Comparison of ENCODE assay signal across 18 cellular contexts in the genomic region with DNA sequence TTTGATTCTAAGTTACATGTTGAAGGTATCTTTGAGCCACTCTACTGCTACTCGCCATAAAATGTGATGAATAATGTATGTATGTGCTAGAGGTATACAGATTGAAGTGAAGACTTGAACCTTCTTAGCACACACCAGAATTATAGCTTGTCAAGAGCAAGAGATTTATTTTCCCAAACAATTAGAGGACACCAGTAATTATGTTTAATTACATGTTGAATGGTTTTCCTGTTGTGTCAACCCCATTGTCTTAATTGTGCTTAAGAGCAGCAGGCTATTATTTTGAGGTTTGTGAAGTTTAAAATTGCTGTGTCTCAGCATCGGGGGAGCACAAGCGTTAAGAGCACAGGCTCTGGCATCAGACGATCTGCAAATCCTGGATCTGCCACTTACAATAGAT. TPM values are rescaled to one million over a fixed set of nuclear protein-coding genes. Genes with fewer than 3 reads are reported as not detected.
DNase-seq lines count a peak whose midpoint lies in the region; ATAC-seq and TF ChIP-seq lines count a peak whose summit lies in the region.
"Had no signal": no experiment of that assay in that cellular context is flagged by ENCODE, and none has a peak within 500 bp of the region (broad histone marks: within the 10 kb centered on the region; RNA-seq: fewer than 3 reads in every experiment).

No MANE protein-coding gene starts in this region.

- H3K4me3 ChIP-seq in gastroesophageal sphincter: no peak overlapping the region
- H3K4me3 ChIP-seq: GM23338, SJCRH30 had no signal

- TF ChIP-seq CTCF in glutamatergic neuron (IDR thresholded peaks at IDR 0.05; ENCODE audit: partially characterized antibody, unreplicated experiment): no peak
- TF ChIP-seq CTCF in gastroesophageal sphincter (IDR thresholded peaks at IDR 0.05): no peak
- TF ChIP-seq CTCF in CD4-positive, alpha-beta T cell (IDR thresholded peaks at IDR 0.05): no peak

- peaks cover 9% of the 10 kb centered on the region for H3K27me3 Mint-ChIP-seq in glutamatergic neuron (ENCODE audit: unreplicated experiment)
- peaks cover 6% of the 10 kb centered on the region for H3K27me3 Mint-ChIP-seq in CD4-positive, alpha-beta T cell

- H3K27me3 ChIP-seq in gastroesophageal sphincter: no peaks in the 10 kb centered on the region
- no peaks in the 10 kb centered on the region for H3K27me3 ChIP-seq in CD4-positive, alpha-beta T cell (ENCODE audit: control insufficient read depth, insufficient read depth, low read length)
- H3K27me3 ChIP-seq: SJCRH30 had no signal

- no peak overlapping the region for H3K27ac ChIP-seq in gastroesophageal sphincter
- H3K27ac ChIP-seq in CD4-positive, alpha-beta T cell (ENCODE audit: low read depth, low read length): no peak overlapping the region
- H3K27ac ChIP-seq: SJCRH30 had no signal

- no peak for ATAC-seq in gastroesophageal sphincter
- ATAC-seq in CD4-positive, alpha-beta T cell (ENCODE audit: poor library complexity): no peak
- ATAC-seq: GM23338, T-cell had no signal

- DNase-seq in NCI-H1417 (lab: John Stamatoyannopoulos, UW): peak in 2 of 3 experiments; percentile 83 to 98
- DNase-seq in NCI-H2081 (lab: John Stamatoyannopoulos, UW): peak; percentile 59 to 93
- peak; percentile 5 for DNase-seq in NCI-H774 (lab: John Stamatoyannopoulos, UW)
- no peak for DNase-seq in glutamatergic neuron
- no peak for DNase-seq in CD4-positive, alpha-beta T cell
- DNase-seq in Ammon's horn (ENCODE audit: low spot score): no peak
- DNase-seq: CD4-positive, CD25-positive, alpha-beta regulatory T cell; HCEC 1CT; Kasumi-1; NCI-H1694 treated with DMSO at 0.1 percent for 48 hours; NCI-H2107; NCI-H524 treated with DMSO at 0.1 percent for 48 hours; NK-92 treated with Interleukin-12 subunit alpha and Interleukin-12 subunit beta, amount 100 ng/mL, for 24 hours; OCI-M1; SJCRH30; T-cell had no signal

- no peak for TF ChIP-seq POLR2A in gastroesophageal sphincter (IDR thresholded peaks at IDR 0.05)

- no peaks in the 10 kb centered on the region for H3K36me3 ChIP-seq in gastroesophageal sphincter
- H3K36me3 ChIP-seq: SJCRH30 had no signal

- H3K4me3 Mint-ChIP-seq in glutamatergic neuron (ENCODE audit: unreplicated experiment): peak overlapping the region; percentile 47
- no peak overlapping the region for H3K4me3 Mint-ChIP-seq in CD4-positive, alpha-beta T cell
- H3K4me3 Mint-ChIP-seq: CD4-positive, CD25-positive, alpha-beta regulatory T cell; GM23338; T-cell had no signal

- H3K4me1 Mint-ChIP-seq in glutamatergic neuron (ENCODE audit: low read depth, unreplicated experiment): peaks cover 58% of the 10 kb centered on the region
- H3K4me1 Mint-ChIP-seq in CD4-positive, alpha-beta T cell (ENCODE audit: low read depth): no peaks in the 10 kb centered on the region
- H3K4me1 Mint-ChIP-seq: CD4-positive, CD25-positive, alpha-beta regulatory T cell; T-cell had no signal

- CTCF ChIA-PET in CD4-positive, alpha-beta T cell (lab: Charles Lee): no interaction called here

- no peaks in the 10 kb centered on the region for H3K36me3 Mint-ChIP-seq in glutamatergic neuron (ENCODE audit: unreplicated experiment)
- H3K36me3 Mint-ChIP-seq in CD4-positive, alpha-beta T cell (ENCODE audit: low read depth): no peaks in the 10 kb centered on the region

- WGBS in gastroesophageal sphincter (ENCODE audit: low coverage in 1 of 2), 2 donors: 68 to 72% methylated on average over 2 to 4 of the region's 4 CpGs

- intact Hi-C loops in CD4-positive, alpha-beta T cell (cut with DNase I, micrococcal nuclease): no loop called here

- H3K9me3 ChIP-seq in gastroesophageal sphincter: no peaks in the 10 kb centered on the region
- H3K9me3 ChIP-seq in CD4-positive, alpha-beta T cell (ENCODE audit: control insufficient read depth, low read length): no peaks in the 10 kb centered on the region
- H3K9me3 ChIP-seq: SJCRH30 had no signal

- peak overlapping the region; percentile 30 for H3K27ac Mint-ChIP-seq in glutamatergic neuron (ENCODE audit: unreplicated experiment)
- H3K27ac Mint-ChIP-seq in CD4-positive, alpha-beta T cell: no peak overlapping the region
- H3K27ac Mint-ChIP-seq: CD4-positive, CD25-positive, alpha-beta regulatory T cell; GM23338; T-cell had no signal

- TF ChIP-seq EP300 in gastroesophageal sphincter (IDR thresholded peaks at IDR 0.05): no peak

- POLR2A ChIA-PET in CD4-positive, alpha-beta T cell (lab: Charles Lee): no interaction called here

- peaks cover 15% of the 10 kb centered on the region for H3K9me3 Mint-ChIP-seq in glutamatergic neuron (ENCODE audit: unreplicated experiment)
- H3K9me3 Mint-ChIP-seq in CD4-positive, alpha-beta T cell: no peaks in the 10 kb centered on the region
- H3K9me3 Mint-ChIP-seq: T-cell had no signal

- no peaks in the 10 kb centered on the region for H3K4me1 ChIP-seq in gastroesophageal sphincter
- H3K4me1 ChIP-seq: SJCRH30 had no signal

RNA-seq across cellular contexts. Expression of a gene that starts 28.9 kb away (rescaled TPM):
- total RNA-seq in glutamatergic neuron (ENCODE audit: unreplicated experiment) (673 TPM), gastroesophageal sphincter (1 to 10 TPM; 3.3 to 6.6 (median 4.5) TPM)
- 1 to 10 TPM; 7.3 to 8.1 TPM for total RNA-seq in CD4-positive, alpha-beta T cell

Comparison
In these comparisons a context has a peak if more than half of its experiments do, and no peak if none do; other contexts are left out.
1. DNase-seq: peak in NCI-H1417 (2 of 3), NCI-H2081 (2 of 2) and NCI-H774 (single experiment); none in glutamatergic neuron (single experiment), CD4-positive, alpha-beta T cell (0 of 10) and Ammon's horn (single experiment).
2. RNA of a gene that starts 28.9 kb away (total RNA-seq): 673 TPM in glutamatergic neuron (single experiment); 7.3 to 8.1 TPM in CD4-positive, alpha-beta T cell and 3.3 to 6.6 TPM in gastroesophageal sphincter; every median in the first group is over 10 times any median in the second.